8 cellular contexts compared by ENCODE assay signal in the genomic region with DNA sequence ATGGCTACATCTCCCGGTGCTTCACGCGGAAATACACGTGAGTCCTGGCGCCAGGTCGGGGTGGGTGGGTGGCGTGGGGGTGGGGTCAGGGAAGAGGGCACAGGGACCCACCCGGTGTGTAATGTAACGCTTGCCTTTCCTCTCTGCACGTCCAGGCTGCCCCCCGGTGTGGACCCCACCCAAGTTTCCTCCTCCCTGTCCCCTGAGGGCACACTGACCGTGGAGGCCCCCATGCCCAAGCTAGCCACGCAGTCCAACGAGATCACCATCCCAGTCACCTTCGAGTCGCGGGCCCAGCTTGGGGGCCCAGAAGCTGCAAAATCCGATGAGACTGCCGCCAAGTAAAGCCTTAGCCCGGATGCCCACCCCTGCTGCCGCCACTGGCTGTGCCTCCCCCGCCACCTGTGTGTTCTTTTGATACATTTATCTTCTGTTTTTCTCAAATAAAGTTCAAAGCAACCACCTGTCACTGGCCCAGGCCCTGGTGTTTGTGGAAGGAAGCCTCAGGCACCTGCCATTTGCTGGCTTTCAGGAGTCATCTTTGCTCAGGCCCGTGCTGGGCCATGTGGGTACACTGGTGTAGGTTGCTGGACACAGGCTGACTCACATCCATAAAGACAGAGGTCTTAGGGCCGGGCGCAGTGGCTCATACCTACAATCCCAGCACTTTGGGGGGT. TPM values are rescaled to one million over a fixed set of nuclear protein-coding genes. Genes with fewer than 3 reads are reported as not detected.
DNase-seq lines count a peak whose midpoint lies in the region; ATAC-seq and TF ChIP-seq lines count a peak whose summit lies in the region.

No MANE protein-coding gene starts in this region.

- H3K4me3 Mint-ChIP-seq in activated CD4-positive, alpha-beta T cell treated with anti-CD3 and anti-CD28 coated beads, Interleukin-2, amount 10 ng/mL, durations not matched to agents 24 days and 14 days = peak overlapping the region; percentile 93

- peaks cover 9% of the 10 kb centered on the region for H3K27me3 Mint-ChIP-seq in activated CD4-positive, alpha-beta T cell treated with anti-CD3 and anti-CD28 coated beads, Interleukin-2, amount 10 ng/mL, durations not matched to agents 24 days and 14 days

- H3K9me3 ChIP-seq in WERI-Rb-1 (ENCODE audit: severe bottlenecking) (no peaks in the 10 kb centered on the region), sigmoid colon (no peaks in the 10 kb centered on the region)

- H3K4me3 ChIP-seq in WERI-Rb-1 (ENCODE audit: low read depth, low read length) (peak overlapping the region; percentile 72), foreskin fibroblast (ENCODE audit: low read depth in 1 of 2, low read length in 2 of 2) (peak overlapping the region; percentile 93 to 99), sigmoid colon (peak overlapping the region; percentile 81 to 100 (median 91))

- H3K36me3 Mint-ChIP-seq in activated CD4-positive, alpha-beta T cell treated with anti-CD3 and anti-CD28 coated beads, Interleukin-2, amount 10 ng/mL, durations not matched to agents 24 days and 14 days (ENCODE audit: low read depth) = peaks cover 11% of the 10 kb centered on the region

- H3K36me3 ChIP-seq in WERI-Rb-1 (peaks cover 12% of the 10 kb centered on the region), sigmoid colon (peaks cover 0 to 14% (median 5%) of the 10 kb centered on the region in 4 donors)

- no peak for TF ChIP-seq EP300 in sigmoid colon (IDR thresholded peaks at IDR 0.05)

- no peaks in the 10 kb centered on the region for H3K9me3 Mint-ChIP-seq in activated CD4-positive, alpha-beta T cell treated with anti-CD3 and anti-CD28 coated beads, Interleukin-2, amount 10 ng/mL, durations not matched to agents 24 days and 14 days

- H3K4me1 ChIP-seq in sigmoid colon = peaks cover 0 to 49% (median 44%) of the 10 kb centered on the region in 4 donors

- peak; percentile 71 for DNase-seq in activated CD4-positive, alpha-beta T cell treated with anti-CD3 and anti-CD28 coated beads, Interleukin-2, amount 10 ng/mL, durations not matched to agents 24 days and 14 days
- DNase-seq in activated CD4-positive, alpha-beta T cell treated with anti-CD3 and anti-CD28 coated beads for 4 hours = no peak
- DNase-seq in WERI-Rb-1 = no peak
- peak in 1 of 2 donors; percentile 73 for DNase-seq in foreskin fibroblast
- no peak for DNase-seq in sigmoid colon
- DNase-seq in NCI-H1694 treated with DMSO at 0.1 percent for 48 hours (lab: John Stamatoyannopoulos, UW) = no peak
- DNase-seq in NCI-H1930 (lab: John Stamatoyannopoulos, UW) = no peak

- H3K27ac Mint-ChIP-seq in activated CD4-positive, alpha-beta T cell treated with anti-CD3 and anti-CD28 coated beads, Interleukin-2, amount 10 ng/mL, durations not matched to agents 24 days and 14 days = peak overlapping the region; percentile 92

- H3K4me1 Mint-ChIP-seq in activated CD4-positive, alpha-beta T cell treated with anti-CD3 and anti-CD28 coated beads, Interleukin-2, amount 10 ng/mL, durations not matched to agents 24 days and 14 days = peaks cover 16% of the 10 kb centered on the region

- TF ChIP-seq POLR2A in sigmoid colon (IDR thresholded peaks at IDR 0.05) = no peak

- intact Hi-C loops in activated CD4-positive, alpha-beta T cell treated with anti-CD3 and anti-CD28 coated beads, Interleukin-2, amount 10 ng/mL, durations not matched to agents 24 days and 14 days (cut with micrococcal nuclease) = loop anchor here (1.0 kb wide), 2 partner anchors 10 to 13 kb away; no protein-coding TSS in a partner anchor
- intact Hi-C loops in sigmoid colon (cut with DNase I) = no loop called here

- H3K27me3 ChIP-seq in WERI-Rb-1 (ENCODE audit: insufficient read depth, low read depth, severe bottlenecking) (no peaks in the 10 kb centered on the region), sigmoid colon (no peaks in the 10 kb centered on the region)

- WGBS in sigmoid colon, 2 donors = 27 to 38% methylated on average over 25 of the region's 25 CpGs

- ATAC-seq in GM21367 (IDR thresholded peaks at IDR 0.05; ENCODE audit: unreplicated experiment) = no peak

- H3K27ac ChIP-seq in WERI-Rb-1 = peak overlapping the region; percentile 79
- H3K27ac ChIP-seq in sigmoid colon = peak overlapping the region; percentile 96 to 100 (median 99)

- TF ChIP-seq CTCF in WERI-Rb-1 (IDR thresholded peaks at IDR 0.05; ENCODE audit: low read depth, low read length) = no peak
- no peak for TF ChIP-seq CTCF in foreskin fibroblast (IDR thresholded peaks at IDR 0.05; ENCODE audit: low read depth, low read length)
- no peak for TF ChIP-seq CTCF in sigmoid colon (IDR thresholded peaks at IDR 0.05)

RNA-seq across cellular contexts. Expression of a gene that starts 1.5 kb away (rescaled TPM):
- 112 and 117 TPM in 2 replicates for total RNA-seq in activated CD4-positive, alpha-beta T cell treated with anti-CD3 and anti-CD28 coated beads, Interleukin-2, amount 10 ng/mL, durations not matched to agents 24 days and 14 days
- 1,000 to 10,000 TPM in 3 of 4 donors, 100 to 1,000 TPM in 1; 929 to 2,528 (median 1,357) TPM for total RNA-seq in sigmoid colon
- polyA plus RNA-seq in sigmoid colon = 100 to 1,000 TPM; 202 to 340 (median 208) TPM

RNA-seq across cellular contexts. Expression of a gene that starts 54.8 kb away (rescaled TPM):
- total RNA-seq in activated CD4-positive, alpha-beta T cell treated with anti-CD3 and anti-CD28 coated beads, Interleukin-2, amount 10 ng/mL, durations not matched to agents 24 days and 14 days = 183 and 185 TPM in 2 replicates
- 10 to 100 TPM; 42.5 to 59.0 (median 52.3) TPM for total RNA-seq in sigmoid colon
- 10 to 100 TPM; 45.6 to 64.0 (median 62.4) TPM for polyA plus RNA-seq in sigmoid colon
